8 cellular contexts compared by ENCODE assay signal in the genomic region with DNA sequence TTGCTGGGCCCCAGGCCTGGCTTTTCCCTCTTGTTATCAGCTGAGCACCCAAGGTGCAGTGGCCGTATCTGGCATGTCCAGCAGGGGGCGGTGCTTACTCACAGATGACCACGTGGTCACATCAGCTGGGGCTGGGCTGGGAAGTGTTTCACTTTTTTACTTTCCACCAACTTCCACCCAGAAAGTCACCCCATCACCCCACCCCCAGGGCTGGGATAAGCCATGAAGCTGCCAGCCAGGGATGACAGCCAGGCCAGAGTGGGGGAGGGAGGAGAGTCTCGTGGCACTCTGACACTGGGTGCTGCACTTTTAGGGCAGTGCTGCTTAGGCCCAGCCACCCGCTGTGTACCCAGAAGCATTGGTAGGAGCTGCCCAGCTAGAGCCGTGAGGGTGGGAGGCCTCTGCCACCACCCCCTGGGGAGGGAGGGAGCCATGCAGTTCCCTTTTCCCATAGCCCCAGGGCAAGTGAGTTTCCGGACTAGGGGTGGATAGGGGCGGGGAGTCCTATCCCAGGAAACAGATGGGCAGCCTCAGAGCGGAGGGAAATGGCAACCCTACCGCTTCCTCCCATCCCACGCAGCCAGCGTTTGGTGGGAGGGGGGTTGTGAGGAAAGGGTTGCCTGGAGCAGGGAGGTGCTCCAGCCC. TPM values are rescaled to one million over a fixed set of nuclear protein-coding genes. Genes with fewer than 3 reads are reported as not detected.
DNase-seq lines count a peak whose midpoint lies in the region; ATAC-seq and TF ChIP-seq lines count a peak whose summit lies in the region.

No MANE protein-coding gene starts in this region.

- DNase-seq in G401 (ENCODE audit: low spot score): peak; percentile 83
- peak; percentile 52 for DNase-seq in NCI-H774 (lab: John Stamatoyannopoulos, UW)
- peak; percentile 91 for DNase-seq in activated CD4-positive, alpha-beta memory T cell treated with anti-CD3 and anti-CD28 coated beads for 36 hours
- peak; percentile 92 to 94 (median 93) for DNase-seq in right lobe of liver
- DNase-seq in stimulated activated CD4-positive, alpha-beta T cell treated with anti-CD3 and anti-CD28 coated beads, Interleukin-4, amount 100 ng/mL, for 24 hours: peak; percentile 91

- H3K4me3 ChIP-seq in right lobe of liver: peak overlapping the region in 1 of 3 donors; percentile 17

- no peak overlapping the region for H3K27ac Mint-ChIP-seq in activated CD4-positive, alpha-beta memory T cell treated with anti-CD3 and anti-CD28 coated beads for 36 hours
- peak overlapping the region; percentile 89 for H3K27ac Mint-ChIP-seq in dendritic cell treated with granulocyte-macrophage colony-stimulating factor and Interleukin-4, amounts not matched to agents 40 ng/mL and 50 ng/mL, for 4 days

- no peaks in the 10 kb centered on the region for H3K27me3 Mint-ChIP-seq in activated CD4-positive, alpha-beta memory T cell treated with anti-CD3 and anti-CD28 coated beads for 36 hours
- H3K27me3 Mint-ChIP-seq in dendritic cell treated with granulocyte-macrophage colony-stimulating factor and Interleukin-4, amounts not matched to agents 40 ng/mL and 50 ng/mL, for 4 days: no peaks in the 10 kb centered on the region

- POLR2A ChIA-PET in activated CD4-positive, alpha-beta memory T cell treated with anti-CD3 and anti-CD28 coated beads for 36 hours (lab: Charles Lee): interaction anchor here (0.6 to 1.4 kb wide), 5 partner anchors 100 to 806 kb away, joined by 3 to 10 read pairs (median 3); a partner anchor contains a TSS

- no peaks in the 10 kb centered on the region for H3K9me3 Mint-ChIP-seq in activated CD4-positive, alpha-beta memory T cell treated with anti-CD3 and anti-CD28 coated beads for 36 hours
- H3K9me3 Mint-ChIP-seq in dendritic cell treated with granulocyte-macrophage colony-stimulating factor and Interleukin-4, amounts not matched to agents 40 ng/mL and 50 ng/mL, for 4 days: no peaks in the 10 kb centered on the region

- peak overlapping the region in 2 of 3 donors; percentile 34 to 47 for H3K27ac ChIP-seq in right lobe of liver

- ATAC-seq in HG03103 (IDR thresholded peaks at IDR 0.05; ENCODE audit: low read depth, unreplicated experiment) (peak; percentile 53), right lobe of liver (peak; percentile 88 to 95 (median 90)), GM21528 (IDR thresholded peaks at IDR 0.05; ENCODE audit: low FRiP score, unreplicated experiment) (no peak)

- H3K4me3 Mint-ChIP-seq in activated CD4-positive, alpha-beta memory T cell treated with anti-CD3 and anti-CD28 coated beads for 36 hours: no peak overlapping the region
- peak overlapping the region; percentile 59 for H3K4me3 Mint-ChIP-seq in dendritic cell treated with granulocyte-macrophage colony-stimulating factor and Interleukin-4, amounts not matched to agents 40 ng/mL and 50 ng/mL, for 4 days

- H3K27me3 ChIP-seq in right lobe of liver: no peaks in the 10 kb centered on the region

- intact Hi-C loops in activated CD4-positive, alpha-beta memory T cell treated with anti-CD3 and anti-CD28 coated beads for 36 hours (cut with micrococcal nuclease): loop anchor here (1.0 kb wide), 1 partner anchor 175 kb away; no protein-coding TSS in a partner anchor
- intact Hi-C loops in dendritic cell treated with granulocyte-macrophage colony-stimulating factor and Interleukin-4, amounts not matched to agents 40 ng/mL and 50 ng/mL, for 4 days (cut with micrococcal nuclease): loop anchor here (1.0 to 10.0 kb wide), 5 partner anchors 13 to 425 kb away; a partner anchor contains a TSS
- intact Hi-C loops in right lobe of liver (cut with DNase I): loop anchor here (2.0 to 10.0 kb wide), 3 partner anchors 175 to 275 kb away; no protein-coding TSS in a partner anchor

- H3K36me3 Mint-ChIP-seq in activated CD4-positive, alpha-beta memory T cell treated with anti-CD3 and anti-CD28 coated beads for 36 hours: peaks cover 5% of the 10 kb centered on the region
- H3K36me3 Mint-ChIP-seq in dendritic cell treated with granulocyte-macrophage colony-stimulating factor and Interleukin-4, amounts not matched to agents 40 ng/mL and 50 ng/mL, for 4 days (ENCODE audit: low read depth): peaks cover 59% of the 10 kb centered on the region

- peaks cover 19% of the 10 kb centered on the region for H3K4me1 Mint-ChIP-seq in activated CD4-positive, alpha-beta memory T cell treated with anti-CD3 and anti-CD28 coated beads for 36 hours (ENCODE audit: low read depth)
- H3K4me1 Mint-ChIP-seq in dendritic cell treated with granulocyte-macrophage colony-stimulating factor and Interleukin-4, amounts not matched to agents 40 ng/mL and 50 ng/mL, for 4 days (ENCODE audit: low read depth): peaks cover 96% of the 10 kb centered on the region

- 0% methylated on average over 4 of the region's 12 CpGs for WGBS in right lobe of liver (ENCODE audit: insufficient coverage, low coverage, low lambda C conversion rate, missing lambda C conversion rate)

- H3K36me3 ChIP-seq in right lobe of liver: no peaks in the 10 kb centered on the region

- H3K4me1 ChIP-seq in right lobe of liver: peaks cover 0 to 23% (median 5%) of the 10 kb centered on the region in 4 donors

- no peaks in the 10 kb centered on the region for H3K9me3 ChIP-seq in right lobe of liver

- peak; percentile 27 for TF ChIP-seq POLR2A in right lobe of liver (IDR thresholded peaks at IDR 0.05)

- CTCF ChIA-PET in activated CD4-positive, alpha-beta memory T cell treated with anti-CD3 and anti-CD28 coated beads for 36 hours (lab: Charles Lee): interaction anchor here (0.9 to 5.3 kb wide), 20 partner anchors 9 to 268 kb away, joined by 3 to 89 read pairs (median 4); a partner anchor contains a TSS

- TF ChIP-seq CTCF in right lobe of liver (IDR thresholded peaks at IDR 0.05): peak; percentile 90 to 97 (median 94)

- in situ Hi-C loops in G401 (cut with HindIII; ENCODE audit: low sequenced_read_pairs): no loop called here

RNA-seq across cellular contexts. Expression of a gene that starts 6.1 kb away (rescaled TPM):
- 17.1 and 26.2 TPM in 2 replicates for total RNA-seq in G401 (2014; rRNA removed; shearing (Covaris generic))
- 10 to 100 TPM; 16.3 to 18.8 TPM for total RNA-seq in activated CD4-positive, alpha-beta memory T cell treated with anti-CD3 and anti-CD28 coated beads for 36 hours
- 10 to 100 TPM in 2 of 6 experiments, 1 to 10 TPM in 4; 5.9 to 21.5 (median 8.3) TPM for total RNA-seq in right lobe of liver

RNA-seq across cellular contexts. Expression of a gene that starts 34.1 kb away (rescaled TPM):
- total RNA-seq in G401 (2014; rRNA removed; shearing (Covaris generic)): 7.7 and 15.0 TPM in 2 replicates
- total RNA-seq in activated CD4-positive, alpha-beta memory T cell treated with anti-CD3 and anti-CD28 coated beads for 36 hours: under 1 TPM; 0.19 to 0.33 TPM
- 10 to 100 TPM in 3 of 6 experiments, 1 to 10 TPM in 2, under 1 TPM in 1; 0.53 to 15.7 (median 7.7) TPM for total RNA-seq in right lobe of liver
